Comparison of ENCODE assay signal across 28 cellular contexts in genomic region chr18:23215294-23215693, GRCh38.
"Had no signal": no experiment of that assay in that cellular context is flagged by ENCODE, and none has a peak within 500 bp of the region (broad histone marks: within the 10 kb centered on the region; RNA-seq: fewer than 3 reads in every experiment).

No MANE protein-coding gene starts in this region.

- H3K27me3 ChIP-seq: body of pancreas, colonic mucosa, esophagus squamous epithelium, gastroesophageal sphincter had no signal

- ATAC-seq: activated CD4-positive, CD25-positive, alpha-beta regulatory T cell treated with anti-CD3 and anti-CD28 coated beads, Interleukin-2, amount 50 U/mL, for 24 hours; activated CD8-positive, alpha-beta T cell treated with anti-CD3 and anti-CD28 coated beads for 36 hours; activated T-cell treated with anti-CD3 and anti-CD28 coated beads, Interleukin-2, amount 50 U/mL, for 4 hours; activated T-helper 17 cell treated with anti-CD3 and anti-CD28 coated beads, Interleukin-2, amount 50 U/mL, for 72 hours; body of pancreas; gastroesophageal sphincter; T-helper 17 cell had no signal

- DNase-seq: activated B cell treated with CpG ODN at 0.5 μM for 24 hours; activated CD4-positive, alpha-beta T cell treated with anti-CD3 and anti-CD28 coated beads for 48 hours; activated CD4-positive, alpha-beta T cell treated with anti-CD3 and anti-CD28 coated beads, Interleukin-2, amount 50 U/mL, for 1 hour; activated CD4-positive, alpha-beta T cell treated with anti-CD3 and anti-CD28 coated beads, Interleukin-2, amount 50 U/mL, for 48 hours; activated CD8-positive, alpha-beta memory T cell treated with anti-CD3 and anti-CD28 coated beads for 24 hours; activated CD8-positive, alpha-beta T cell treated with anti-CD3 and anti-CD28 coated beads for 36 hours; activated effector memory CD4-positive, alpha-beta T cell treated with Interleukin-2 at 50 U/mL for 16 hours; activated gamma-delta T cell treated with Interleukin-2 at 50 U/mL for 16 hours; activated naive CD4-positive, alpha-beta T cell treated with anti-CD3 and anti-CD28 coated beads, Interleukin-2, amount 50 U/mL, for 16 hours; activated naive CD4-positive, alpha-beta T cell treated with Interleukin-2 at 50 U/mL for 16 hours; activated T-cell treated with anti-CD3 and anti-CD28 coated beads, Interleukin-2, amount 50 U/mL, for 4 hours; amniotic stem cell; aorta; body of pancreas; central memory CD4-positive, alpha-beta T cell; cerebellar nuclear complex; colonic mucosa; effector CD8-positive, alpha-beta T cell; esophagus squamous epithelium; foreskin melanocyte; T-helper 1 cell; T-helper 17 cell; T1000; WERI-Rb-1 had no signal

- H3K4me1 ChIP-seq: body of pancreas, colonic mucosa had no signal

- H3K27ac ChIP-seq: body of pancreas, colonic mucosa, epithelial cell of prostate, esophagus squamous epithelium, gastroesophageal sphincter, WERI-Rb-1 had no signal

- H3K4me3 ChIP-seq: body of pancreas, colonic mucosa, esophagus squamous epithelium, gastroesophageal sphincter had no signal

- H3K36me3 ChIP-seq: colonic mucosa, WERI-Rb-1 had no signal
